1 cellular context compared by ENCODE assay signal in the genomic region with DNA sequence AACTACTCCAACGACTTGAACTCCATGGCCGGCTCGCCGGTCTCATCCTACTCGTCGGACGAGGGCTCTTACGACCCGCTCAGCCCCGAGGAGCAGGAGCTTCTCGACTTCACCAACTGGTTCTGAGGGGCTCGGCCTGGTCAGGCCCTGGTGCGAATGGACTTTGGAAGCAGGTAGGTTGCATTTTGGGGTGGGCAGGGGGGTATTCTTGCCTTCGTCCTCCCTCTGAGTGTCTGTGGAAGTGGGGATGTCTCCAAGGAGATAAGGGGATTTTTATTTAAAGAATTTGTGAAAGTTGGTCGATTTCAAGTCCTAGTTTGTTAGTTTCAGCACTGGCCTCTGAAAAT.
TF ChIP-seq lines count a peak whose summit lies in the region.

No MANE protein-coding gene starts in this region.

TF ChIP-seq in WTC11, 78 proteins besides CTCF, POLR2A, EP300 and RAD21 (continued from another document):
- TF ChIP-seq, protein P1, sequence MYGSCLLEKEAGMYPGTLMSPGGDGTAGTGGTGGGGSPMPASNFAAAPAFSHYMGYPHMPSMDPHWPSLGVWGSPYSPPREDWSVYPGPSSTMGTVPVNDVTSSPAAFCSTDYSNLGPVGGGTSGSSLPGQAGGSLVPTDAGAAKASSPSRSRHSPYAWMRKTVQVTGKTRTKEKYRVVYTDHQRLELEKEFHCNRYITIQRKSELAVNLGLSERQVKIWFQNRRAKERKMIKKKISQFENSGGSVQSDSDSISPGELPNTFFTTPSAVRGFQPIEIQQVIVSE (CRISPR knock-in tag; IDR thresholded peaks at IDR 0.05; ENCODE audit: borderline replicate concordance), result no peak
- TF ChIP-seq ZNF317 (CRISPR knock-in tag; IDR thresholded peaks at IDR 0.05; ENCODE audit: borderline replicate concordance, low read depth), result no peak
- TF ChIP-seq PRDM15 (CRISPR knock-in tag; IDR thresholded peaks at IDR 0.05), result no peak
- TF ChIP-seq ZNF219 (CRISPR knock-in tag; IDR thresholded peaks at IDR 0.05; ENCODE audit: borderline replicate concordance), result no peak
- TF ChIP-seq OVOL2 (CRISPR knock-in tag; IDR thresholded peaks at IDR 0.05; ENCODE audit: borderline replicate concordance), result no peak
- TF ChIP-seq, protein P2, sequence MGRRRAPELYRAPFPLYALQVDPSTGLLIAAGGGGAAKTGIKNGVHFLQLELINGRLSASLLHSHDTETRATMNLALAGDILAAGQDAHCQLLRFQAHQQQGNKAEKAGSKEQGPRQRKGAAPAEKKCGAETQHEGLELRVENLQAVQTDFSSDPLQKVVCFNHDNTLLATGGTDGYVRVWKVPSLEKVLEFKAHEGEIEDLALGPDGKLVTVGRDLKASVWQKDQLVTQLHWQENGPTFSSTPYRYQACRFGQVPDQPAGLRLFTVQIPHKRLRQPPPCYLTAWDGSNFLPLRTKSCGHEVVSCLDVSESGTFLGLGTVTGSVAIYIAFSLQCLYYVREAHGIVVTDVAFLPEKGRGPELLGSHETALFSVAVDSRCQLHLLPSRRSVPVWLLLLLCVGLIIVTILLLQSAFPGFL (CRISPR knock-in tag; IDR thresholded peaks at IDR 0.05; ENCODE audit: borderline replicate concordance), result no peak
- TF ChIP-seq GRHL2 (CRISPR knock-in tag; IDR thresholded peaks at IDR 0.05; ENCODE audit: insufficient replicate concordance, severe bottlenecking), result no peak
- no peak for TF ChIP-seq STAT6 (CRISPR knock-in tag; conservative IDR thresholded peaks at IDR 0.05; ENCODE audit: low read depth)
